ENCODE assay signal across 25 cellular contexts in the genomic region with DNA sequence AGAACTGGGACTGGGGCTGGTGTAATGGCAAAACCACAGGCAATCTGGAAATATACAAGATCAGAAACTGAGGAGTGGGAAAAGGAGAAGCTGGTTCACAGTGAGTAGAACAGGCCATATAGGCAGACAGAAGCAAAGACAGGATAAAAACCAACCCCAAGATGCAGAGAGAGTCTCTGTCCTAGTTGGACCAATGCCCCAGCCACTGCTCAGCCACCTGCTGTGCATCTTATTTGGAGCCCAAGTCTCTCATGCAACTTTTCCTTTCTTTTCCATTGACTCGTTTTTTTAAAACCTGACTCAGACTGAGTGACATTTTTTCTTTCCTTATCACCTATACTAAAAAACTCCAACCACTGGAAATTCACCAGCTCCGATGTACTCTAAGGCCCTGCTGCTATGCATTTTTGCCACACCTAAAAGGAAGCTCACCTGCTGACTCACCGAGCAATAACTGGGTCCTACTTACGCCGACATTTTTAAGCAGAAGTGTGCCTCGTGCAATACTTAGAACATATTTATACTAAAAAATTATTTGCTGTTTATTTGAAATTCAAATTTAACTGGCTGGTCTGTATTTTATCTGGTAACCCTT.
DNase-seq lines count a peak whose midpoint lies in the region; ATAC-seq and TF ChIP-seq lines count a peak whose summit lies in the region.
"Had no signal": no experiment of that assay in that cellular context is flagged by ENCODE, and none has a peak within 500 bp of the region (broad histone marks: within the 10 kb centered on the region; RNA-seq: fewer than 3 reads in every experiment).

No MANE protein-coding gene starts in this region.

- H2BK20ac ChIP-seq in IMR-90 (ENCODE audit: low read depth, low read length): no peak overlapping the region

- TF ChIP-seq POLR2A in IMR-90 (IDR thresholded peaks at IDR 0.05; ENCODE audit: low read depth, low read length): no peak

- no peaks in the 10 kb centered on the region for H3K36me3 ChIP-seq in IMR-90 (ENCODE audit: control insufficient read depth, insufficient read depth, low read length)
- no peaks in the 10 kb centered on the region for H3K36me3 ChIP-seq in colonic mucosa
- H3K36me3 ChIP-seq: prostate gland had no signal

- H3K23ac ChIP-seq in IMR-90 (ENCODE audit: low read depth, low read length): no peak overlapping the region

- no peaks in the 10 kb centered on the region for H3K79me1 ChIP-seq in IMR-90 (ENCODE audit: low read depth in 1 of 2, low read length in 2 of 2)

- no peak overlapping the region for H2BK15ac ChIP-seq in IMR-90 (ENCODE audit: low read depth, low read length)

- no peak overlapping the region for H3K27ac ChIP-seq in IMR-90 (ENCODE audit: insufficient read depth, low read length)
- H3K27ac ChIP-seq in colonic mucosa: no peak overlapping the region
- H3K27ac ChIP-seq: prostate gland had no signal

- H4K8ac ChIP-seq in IMR-90 (ENCODE audit: low read depth in 2 of 2, low read length in 2 of 2): no peak overlapping the region

- POLR2A ChIA-PET in IMR-90 (lab: Charles Lee; ENCODE audit: unreplicated experiment): no interaction called here

- DNase-seq in IMR-90: no peak
- peak; percentile 22 for DNase-seq in colonic mucosa
- DNase-seq in kidney tubule cell (ENCODE audit: low spot score): peak; percentile 17
- no peak for DNase-seq in type B pancreatic cell (ENCODE audit: extremely low spot score, unreplicated experiment)
- DNase-seq in NCI-H510A (lab: John Stamatoyannopoulos, UW): no peak
- DNase-seq in left lobe of liver (ENCODE audit: low spot score): no peak
- DNase-seq: activated CD4-positive, alpha-beta T cell treated with anti-CD3 and anti-CD28 coated beads, Interleukin-2, amount 50 U/mL, for 48 hours; activated CD4-positive, CD25-positive, alpha-beta regulatory T cell treated with anti-CD3 and anti-CD28 coated beads, Interleukin-2, amount 50 U/mL, for 72 hours; activated naive CD8-positive, alpha-beta T cell treated with anti-CD3 and anti-CD28 coated beads, Interleukin-2, amount 50 U/mL, for 24 hours; activated T-cell treated with anti-CD3 and anti-CD28 coated beads, Interleukin-2, amount 50 U/mL, for 48 hours; CD8-positive, alpha-beta T cell; cerebellar nuclear complex; EL; immature natural killer cell; naive B cell; NCI-H2029 treated with DMSO at 0.1 percent for 48 hours; NCI-H526; nucleus accumbens; OCI-M1; SK-N-SH; stimulated activated CD4-positive, alpha-beta T cell treated with anti-CD3 and anti-CD28 coated beads, Interleukin-4, amount 100 ng/mL, for 1 hour had no signal

- H3K4me3 ChIP-seq in IMR-90 (ENCODE audit: insufficient read depth, low read depth, low read length) (no peak overlapping the region), colonic mucosa (no peak overlapping the region)
- H3K4me3 ChIP-seq: prostate gland had no signal

- H3K27ac Mint-ChIP-seq in type B pancreatic cell: peak overlapping the region; percentile 59
- H3K27ac Mint-ChIP-seq: activated naive CD8-positive, alpha-beta T cell treated with anti-CD3 and anti-CD28 coated beads, Interleukin-2, amount 50 U/mL, for 24 hours; CD8-positive, alpha-beta T cell; immature natural killer cell; mesothelial cell of epicardium had no signal

- H3K9me3 ChIP-seq in IMR-90 (ENCODE audit: control insufficient read depth, insufficient read depth, low read length) (no peaks in the 10 kb centered on the region), colonic mucosa (no peaks in the 10 kb centered on the region)
- H3K9me3 ChIP-seq: prostate gland, SK-N-SH had no signal

- intact Hi-C loops in IMR-90 (cut with micrococcal nuclease) (loop anchor here (10.0 kb wide), 1 partner anchor 367 kb away; no protein-coding TSS in a partner anchor), colonic mucosa (cut with DNase I) (no loop called here)

- no peak overlapping the region for H3K18ac ChIP-seq in IMR-90 (ENCODE audit: low read depth, low read length)

- CTCF ChIA-PET in IMR-90 (lab: Yijun Ruan, JAX): no interaction called here

- H3K4me1 Mint-ChIP-seq in type B pancreatic cell (ENCODE audit: unreplicated experiment): no peaks in the 10 kb centered on the region
- H3K4me1 Mint-ChIP-seq: activated naive CD8-positive, alpha-beta T cell treated with anti-CD3 and anti-CD28 coated beads, Interleukin-2, amount 50 U/mL, for 24 hours; immature natural killer cell; mesothelial cell of epicardium; naive B cell had no signal

- H2BK5ac ChIP-seq in IMR-90 (ENCODE audit: low read depth, low read length, poor library complexity, severe bottlenecking): no peak overlapping the region

- H3K36me3 Mint-ChIP-seq in type B pancreatic cell: no peaks in the 10 kb centered on the region
- H3K36me3 Mint-ChIP-seq: CD8-positive, alpha-beta T cell; immature natural killer cell; mesothelial cell of epicardium; naive B cell had no signal

- no peak overlapping the region for H2AK5ac ChIP-seq in IMR-90 (ENCODE audit: low read depth, low read length)

- TF ChIP-seq CTCF in IMR-90 (conservative IDR thresholded peaks at IDR 0.05; ENCODE audit: low read depth, low read length): no peak
- TF ChIP-seq CTCF in colonic mucosa (IDR thresholded peaks at IDR 0.05): no peak
- TF ChIP-seq CTCF in type B pancreatic cell (conservative IDR thresholded peaks at IDR 0.05): no peak

- H4K5ac ChIP-seq in IMR-90 (ENCODE audit: low read depth, low read length): no peak overlapping the region

- H4K91ac ChIP-seq in IMR-90 (ENCODE audit: insufficient read depth, low read depth, low read length): no peak overlapping the region

- H3K4me3 Mint-ChIP-seq in type B pancreatic cell: no peak overlapping the region
- H3K4me3 Mint-ChIP-seq: activated naive CD8-positive, alpha-beta T cell treated with anti-CD3 and anti-CD28 coated beads, Interleukin-2, amount 50 U/mL, for 24 hours; CD8-positive, alpha-beta T cell; immature natural killer cell; mesothelial cell of epicardium; naive B cell had no signal

- in situ Hi-C loops in IMR-90 (cut with MboI; ENCODE audit: low sequenced_read_pairs): no loop called here

- BruUV-seq in IMR-90 (replicated peaks; lab: Mats Ljungman, UMichigan): no TSS peak

- H3K9me1 ChIP-seq in IMR-90 (ENCODE audit: insufficient read depth, low read length): no peaks in the 10 kb centered on the region

- no peak overlapping the region for H3K56ac ChIP-seq in IMR-90 (ENCODE audit: extremely low read depth, insufficient read depth, low read length)

- no peak overlapping the region for H3K4ac ChIP-seq in IMR-90 (ENCODE audit: low read depth, low read length)

- H3K9me3 Mint-ChIP-seq in type B pancreatic cell: no peaks in the 10 kb centered on the region
- H3K9me3 Mint-ChIP-seq: activated naive CD8-positive, alpha-beta T cell treated with anti-CD3 and anti-CD28 coated beads, Interleukin-2, amount 50 U/mL, for 24 hours; CD8-positive, alpha-beta T cell; immature natural killer cell; mesothelial cell of epicardium; naive B cell had no signal

- H4K20me1 ChIP-seq in IMR-90 (ENCODE audit: insufficient read depth, low read length): no peaks in the 10 kb centered on the region

- H3K27me3 ChIP-seq in IMR-90 (ENCODE audit: control insufficient read depth, insufficient read depth, low read length) (peaks cover 17% of the 10 kb centered on the region), colonic mucosa (no peaks in the 10 kb centered on the region)

- WGBS in IMR-90 (ENCODE audit: extremely low coverage in 2 of 2, insufficient read length in 1 of 2), 2 experiments: 50% methylated on average over 1 of the region's 6 CpGs; no CpG with 5 or more reads in 1 of the 2 experiments

- no peak overlapping the region for H2AFZ ChIP-seq in IMR-90 (replicated peaks; ENCODE audit: low read length, poor library complexity)

- ATAC-seq in IMR-90 (ENCODE audit: low read depth): no peak
- no peak for ATAC-seq in GM19324 (IDR thresholded peaks at IDR 0.05; ENCODE audit: low FRiP score, unreplicated experiment)
- ATAC-seq in left lobe of liver: no peak
- ATAC-seq: activated naive CD8-positive, alpha-beta T cell treated with anti-CD3 and anti-CD28 coated beads, Interleukin-2, amount 50 U/mL, for 24 hours; CD8-positive, alpha-beta T cell; sciatic nerve had no signal

- H3K4me1 ChIP-seq in IMR-90 (ENCODE audit: control insufficient read depth, insufficient read depth, low read length): no peaks in the 10 kb centered on the region
- H3K4me1 ChIP-seq in colonic mucosa: no peaks in the 10 kb centered on the region
- H3K4me1 ChIP-seq: prostate gland had no signal

- no peak overlapping the region for H3K4me2 ChIP-seq in IMR-90 (ENCODE audit: low read depth, low read length)
- H3K4me2 ChIP-seq: SK-N-SH had no signal

- peaks cover 7% of the 10 kb centered on the region for H3K27me3 Mint-ChIP-seq in type B pancreatic cell
- H3K27me3 Mint-ChIP-seq: activated naive CD8-positive, alpha-beta T cell treated with anti-CD3 and anti-CD28 coated beads, Interleukin-2, amount 50 U/mL, for 24 hours had no signal

- H3K9ac ChIP-seq in IMR-90 (ENCODE audit: low read depth, low read length): no peak overlapping the region
- H3K9ac ChIP-seq in colonic mucosa (ENCODE audit: low read depth in 2 of 2, low read length in 2 of 2): no peak overlapping the region
- H3K9ac ChIP-seq: SK-N-SH had no signal

- TF ChIP-seq RAD21 in IMR-90 (IDR thresholded peaks at IDR 0.05; ENCODE audit: low read length): no peak

- dilution Hi-C loops in IMR-90 (cut with HindIII; ENCODE audit: low sequenced_read_pairs, unreplicated experiment): no loop called here

- peak overlapping the region; percentile 20 for H2AK9ac ChIP-seq in IMR-90 (replicated peaks; ENCODE audit: low read depth, low read length, poor library complexity)

- H2BK120ac ChIP-seq in IMR-90 (ENCODE audit: low read depth, low read length): no peak overlapping the region

- H3K14ac ChIP-seq in IMR-90 (replicated peaks; ENCODE audit: low read depth, low read length): no peak overlapping the region

TF ChIP-seq in IMR-90, 13 proteins besides CTCF, POLR2A, EP300 and RAD21 (continues in another document):
- TF ChIP-seq RFX5 (IDR thresholded peaks at IDR 0.05; ENCODE audit: low read depth, low read length): no peak
- TF ChIP-seq FOS (IDR thresholded peaks at IDR 0.05; ENCODE audit: low read depth, low read length): no peak
- no peak for TF ChIP-seq RCOR1 (IDR thresholded peaks at IDR 0.05; ENCODE audit: insufficient replicate concordance, low read length)
- no peak for TF ChIP-seq BHLHE40 (IDR thresholded peaks at IDR 0.05; ENCODE audit: low read depth, low read length)
- TF ChIP-seq, protein P1, sequence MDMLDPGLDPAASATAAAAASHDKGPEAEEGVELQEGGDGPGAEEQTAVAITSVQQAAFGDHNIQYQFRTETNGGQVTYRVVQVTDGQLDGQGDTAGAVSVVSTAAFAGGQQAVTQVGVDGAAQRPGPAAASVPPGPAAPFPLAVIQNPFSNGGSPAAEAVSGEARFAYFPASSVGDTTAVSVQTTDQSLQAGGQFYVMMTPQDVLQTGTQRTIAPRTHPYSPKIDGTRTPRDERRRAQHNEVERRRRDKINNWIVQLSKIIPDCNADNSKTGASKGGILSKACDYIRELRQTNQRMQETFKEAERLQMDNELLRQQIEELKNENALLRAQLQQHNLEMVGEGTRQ (IDR thresholded peaks at IDR 0.05; ENCODE audit: low read depth, low read length): no peak
- no peak for TF ChIP-seq MAFK (IDR thresholded peaks at IDR 0.05; ENCODE audit: low read depth, low read length)
- TF ChIP-seq MXI1 (IDR thresholded peaks at IDR 0.05; ENCODE audit: borderline replicate concordance, low read depth, low read length): no peak
- TF ChIP-seq MAZ (IDR thresholded peaks at IDR 0.05; ENCODE audit: borderline replicate concordance, low read depth, low read length): no peak

Comparison
In these comparisons a context has a peak if more than half of its experiments do, and no peak if none do; other contexts are left out.
1. DNase-seq: peak in colonic mucosa (single experiment) and kidney tubule cell (single experiment); none in IMR-90 (single experiment), type B pancreatic cell (single experiment), NCI-H510A (single experiment) and left lobe of liver (single experiment).